8 cellular contexts compared by ENCODE assay signal in genomic region chr6:53348436-53349208, GRCh38. TPM values are rescaled to one million over a fixed set of nuclear protein-coding genes. Genes with fewer than 3 reads are reported as not detected.
DNase-seq lines count a peak whose midpoint lies in the region; ATAC-seq and TF ChIP-seq lines count a peak whose summit lies in the region.

A gene with protein sequence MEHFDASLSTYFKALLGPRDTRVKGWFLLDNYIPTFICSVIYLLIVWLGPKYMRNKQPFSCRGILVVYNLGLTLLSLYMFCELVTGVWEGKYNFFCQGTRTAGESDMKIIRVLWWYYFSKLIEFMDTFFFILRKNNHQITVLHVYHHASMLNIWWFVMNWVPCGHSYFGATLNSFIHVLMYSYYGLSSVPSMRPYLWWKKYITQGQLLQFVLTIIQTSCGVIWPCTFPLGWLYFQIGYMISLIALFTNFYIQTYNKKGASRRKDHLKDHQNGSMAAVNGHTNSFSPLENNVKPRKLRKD (minus strand): TSS chr6:53348950. CDS start chr6:53295699, 53,251 bp downstream.

- H3K4me3 ChIP-seq in right cardiac atrium (ENCODE audit: low read length), result peak within 1 kb of the TSS; percentile 93

- peak within 1 kb of the TSS; percentile 98 for H3K27ac ChIP-seq in right cardiac atrium (ENCODE audit: low read length)

- ATAC-seq in HG02885 (IDR thresholded peaks at IDR 0.05; ENCODE audit: poor library complexity, unreplicated experiment) (peak; percentile 82), right cardiac atrium (peak; percentile 95 to 97)

- in situ Hi-C loops in GM13977 (cut with MboI; ENCODE audit: low pct_unique_long_range_greater_than_20kb, low sequenced_read_pairs, unreplicated experiment), result no loop called here

- intact Hi-C loops in T-helper 2 cell treated with Interferon-gamma antibody and Interleukin-4, amounts not matched to agents 100 ng/mL and 5 ng/mL, for 36 hours (cut with micrococcal nuclease), result loop anchor here (1.0 to 5.0 kb wide), 7 partner anchors 11 to 366 kb away; partner anchors contain the start of genes GCLC and GSTA4
- intact Hi-C loops in right cardiac atrium (cut with DNase I), result loop anchor here in 1 of 4 donors (5.0 kb wide), 1 partner anchor 134 kb away; no protein-coding TSS in a partner anchor

- DNase-seq in GM13977 (ENCODE audit: low spot score) (peak; percentile 87), NCI-H187 (lab: John Stamatoyannopoulos, UW) (peak; percentile 76 to 82), anterior cingulate cortex (lab: John Stamatoyannopoulos, UW) (peak; percentile 60 to 100 (median 94)), right cardiac atrium (peak; percentile 99 to 100 (median 100)), renal cortical epithelial cell (ENCODE audit: low read depth) (peak; percentile 94), GM19240 (ENCODE audit: insufficient read length, low spot score) (no peak)

- WGBS in right cardiac atrium, result under 1% methylated on average over 89 of the region's 89 CpGs

- no peaks in the 10 kb centered on the region for H3K27me3 ChIP-seq in right cardiac atrium (ENCODE audit: control insufficient read depth, insufficient read depth)

- TF ChIP-seq CTCF in GM13977 (IDR thresholded peaks at IDR 0.05; ENCODE audit: extremely low read depth, insufficient read depth, missing control alignments), result no peak

- no peaks in the 10 kb centered on the region for H3K9me3 ChIP-seq in right cardiac atrium (ENCODE audit: control insufficient read depth, low read length)

- H3K4me1 ChIP-seq in right cardiac atrium (ENCODE audit: control insufficient read depth, insufficient read depth, low read length), result no peaks in the 10 kb centered on the region

RNA-seq across cellular contexts. Expression of the gene that starts here (rescaled TPM):
- total RNA-seq in T-helper 2 cell treated with Interferon-gamma antibody and Interleukin-4, amounts not matched to agents 100 ng/mL and 5 ng/mL, for 36 hours, result 121 and 125 TPM in 2 replicates
- total RNA-seq in right cardiac atrium (10 to 100 TPM; 30.7 to 59.0 (median 38.7) TPM), renal cortical epithelial cell (68.9 and 92.8 TPM in 2 replicates)
- polyA plus RNA-seq in right cardiac atrium, result 27.6 TPM
